ENCODE assay signal across 23 cellular contexts in genomic region chr7:94763268-94763667, GRCh38.
A peak's percentile ranks its signal among the peaks of the same experiment; 100 is the strongest.
DNase-seq lines count a peak whose midpoint lies in the region; ATAC-seq, FAIRE-seq and TF ChIP-seq lines count a peak whose summit lies in the region.
"Had no signal": no experiment of that assay in that cellular context is flagged by ENCODE, and none has a peak within 500 bp of the region (broad histone marks: within the 10 kb centered on the region; RNA-seq: fewer than 3 reads in every experiment).

No MANE protein-coding gene starts in this region.

- no peak overlapping the region for H2AFZ ChIP-seq in GM12878 (ENCODE audit: control insufficient read depth, low read depth, low read length)
- H2AFZ ChIP-seq in mesenchymal stem cell (ENCODE audit: low read depth, low read length) = no peak overlapping the region
- H2AFZ ChIP-seq: GM23248 had no signal

- CTCF ChIA-PET in GM12878 (lab: Yijun Ruan, JAX) = no interaction called here

- no peaks in the 10 kb centered on the region for H4K20me1 ChIP-seq in GM12878 (ENCODE audit: control insufficient read depth, insufficient read depth)

- no peaks in the 10 kb centered on the region for H3K36me3 Mint-ChIP-seq in activated T-helper 17 cell treated with anti-CD3 and anti-CD28 coated beads, Interleukin-2, amount 50 U/mL, for 72 hours (ENCODE audit: low read depth)
- H3K36me3 Mint-ChIP-seq: IgD-negative memory B cell had no signal

- no peak for TF ChIP-seq RAD21 in GM12878 (IDR thresholded peaks at IDR 0.05; ENCODE audit: insufficient read depth, low read depth, low read length)

- H3K4me1 ChIP-seq in GM12878 (ENCODE audit: control insufficient read depth, insufficient read depth, low read length) (no peaks in the 10 kb centered on the region), mesenchymal stem cell (ENCODE audit: control insufficient read depth, insufficient read depth, low read depth, low read length) (no peaks in the 10 kb centered on the region)
- H3K4me1 ChIP-seq: colonic mucosa had no signal

- H3K18ac ChIP-seq in mesenchymal stem cell (ENCODE audit: low read depth in 1 of 2, low read length in 2 of 2) = peak overlapping the region in 1 of 2 experiments; percentile 24

- intact Hi-C loops in GM12878 (cut with micrococcal nuclease; ENCODE audit: unreplicated experiment) = no loop called here

- no peak overlapping the region for H3K23ac ChIP-seq in mesenchymal stem cell (ENCODE audit: low read length in 2 of 2)

- no peak overlapping the region for H3K27ac Mint-ChIP-seq in activated T-helper 17 cell treated with anti-CD3 and anti-CD28 coated beads, Interleukin-2, amount 50 U/mL, for 72 hours
- H3K27ac Mint-ChIP-seq: activated T-helper 2 cell treated with anti-CD3 and anti-CD28 coated beads, Interferon-gamma antibody, Interleukin-2, Interleukin-4, amounts not matched to agents 10 μg/mL and 5 μg/mL and 100 μg/mL, durations not matched to agents 14 hours and 24 hours and 36 hours; IgD-negative memory B cell had no signal

- H3K27me3 ChIP-seq in GM12878 (replicated peaks in 1 of 2; ENCODE audit: control insufficient read depth in 2 of 2, insufficient read depth in 2 of 2, low read length in 1 of 2) = no peaks in the 10 kb centered on the region
- no peaks in the 10 kb centered on the region for H3K27me3 ChIP-seq in mesenchymal stem cell (ENCODE audit: control insufficient read depth in 1 of 2, insufficient read depth in 1 of 2, low read length in 2 of 2)
- H3K27me3 ChIP-seq: colonic mucosa had no signal

- H3K4me3 Mint-ChIP-seq in activated T-helper 17 cell treated with anti-CD3 and anti-CD28 coated beads, Interleukin-2, amount 50 U/mL, for 72 hours = no peak overlapping the region
- H3K4me3 Mint-ChIP-seq: IgD-negative memory B cell had no signal

- no peak overlapping the region for H3K14ac ChIP-seq in mesenchymal stem cell (ENCODE audit: low read length in 2 of 2)

- H2AK5ac ChIP-seq in mesenchymal stem cell (ENCODE audit: low read length, severe bottlenecking) = no peak overlapping the region

- no peak overlapping the region for H2BK12ac ChIP-seq in mesenchymal stem cell (ENCODE audit: low read length in 2 of 2)

- no peaks in the 10 kb centered on the region for H3K79me2 ChIP-seq in GM12878 (ENCODE audit: control insufficient read depth, insufficient read depth, low read length)

- H3K4me3 ChIP-seq in GM12878 = no peak overlapping the region
- H3K4me3 ChIP-seq in mesenchymal stem cell (ENCODE audit: insufficient read depth in 1 of 2, low read depth in 1 of 2, low read length in 2 of 2) = no peak overlapping the region
- H3K4me3 ChIP-seq: colonic mucosa, GM23248 had no signal

- no peak for TF ChIP-seq EP300 in GM12878 (IDR thresholded peaks at IDR 0.05; ENCODE audit: borderline replicate concordance in 1 of 2, control insufficient read depth in 1 of 2, low read depth in 2 of 2, low read length in 2 of 2)

- DNase-seq in Daoy (ENCODE audit: low read depth) (peak; percentile 6), GM12878 (ENCODE audit: low read depth, low spot score) (no peak), mesenchymal stem cell (no peak), HT-29 (ENCODE audit: low spot score) (no peak), HPDE6-E6E7 (ENCODE audit: extremely low spot score) (no peak)
- DNase-seq: activated CD8-positive, alpha-beta memory T cell treated with anti-CD3 and anti-CD28 coated beads for 24 hours; AML-193; aorta; colonic mucosa; GM23248; left colon; MV-4-11; NCI-H2081 treated with DMSO at 0.1 percent for 48 hours; NCI-H748 treated with DMSO at 0.1 percent for 48 hours; stimulated activated naive CD8-positive, alpha-beta T cell treated with anti-CD3 and anti-CD28 coated beads, Interleukin-15, Interleukin-2, amounts not matched to agents 100 U/mL and 50 U/mL, for 24 hours; SW 1271 had no signal

- peaks cover 4% of the 10 kb centered on the region for H3K27me3 Mint-ChIP-seq in activated T-helper 17 cell treated with anti-CD3 and anti-CD28 coated beads, Interleukin-2, amount 50 U/mL, for 72 hours

- no peak for TF ChIP-seq CTCF in GM12878 (IDR thresholded peaks at IDR 0.05 in 2 of 3, conservative IDR thresholded peaks at IDR 0.05 in 1 of 3; ENCODE audit: control insufficient read depth in 2 of 3, extremely low read depth in 1 of 3, insufficient read depth in 1 of 3, low read depth in 3 of 3, low read length in 3 of 3)

- ATAC-seq in HG02759 (IDR thresholded peaks at IDR 0.05; ENCODE audit: unreplicated experiment) (peak; percentile 67), GM12878 (peak; percentile 50; the same call in 2 of the 3 replicates), GM21360 (IDR thresholded peaks at IDR 0.05; ENCODE audit: unreplicated experiment) (no peak)
- no peak for ATAC-seq in activated T-helper 17 cell treated with anti-CD3 and anti-CD28 coated beads, Interleukin-2, amount 50 U/mL, for 72 hours (replicated peaks)
- ATAC-seq: left colon; stimulated activated naive CD8-positive, alpha-beta T cell treated with anti-CD3 and anti-CD28 coated beads, Interleukin-15, Interleukin-2, amounts not matched to agents 100 U/mL and 50 U/mL, for 24 hours had no signal

- no peak overlapping the region for H2BK15ac ChIP-seq in mesenchymal stem cell (ENCODE audit: low read depth, poor library complexity, severe bottlenecking)

- H3K9me3 Mint-ChIP-seq in activated T-helper 17 cell treated with anti-CD3 and anti-CD28 coated beads, Interleukin-2, amount 50 U/mL, for 72 hours = no peaks in the 10 kb centered on the region
- H3K9me3 Mint-ChIP-seq: activated T-helper 2 cell treated with anti-CD3 and anti-CD28 coated beads, Interferon-gamma antibody, Interleukin-2, Interleukin-4, amounts not matched to agents 10 μg/mL and 5 μg/mL and 100 μg/mL, durations not matched to agents 14 hours and 24 hours and 36 hours had no signal

- H4K91ac ChIP-seq in mesenchymal stem cell (ENCODE audit: low read length) = no peak overlapping the region

- H3K36me3 ChIP-seq in GM12878 (ENCODE audit: control insufficient read depth in 2 of 2, insufficient read depth in 2 of 2, low read length in 1 of 2) = no peaks in the 10 kb centered on the region
- no peaks in the 10 kb centered on the region for H3K36me3 ChIP-seq in mesenchymal stem cell (ENCODE audit: control insufficient read depth in 1 of 2, insufficient read depth in 2 of 2, low read depth in 1 of 2, low read length in 2 of 2)
- H3K36me3 ChIP-seq: colonic mucosa had no signal

- in situ Hi-C loops in GM12878 (cut with MboI) = no loop called here

- RAD21 ChIA-PET in GM12878 (lab: Charles Lee; ENCODE audit: unreplicated experiment) = no interaction called here

- H3K4ac ChIP-seq in mesenchymal stem cell (ENCODE audit: low read depth in 1 of 2, low read length in 2 of 2) = no peak overlapping the region

- H3K79me1 ChIP-seq in mesenchymal stem cell (replicated peaks; ENCODE audit: low read length, poor library complexity, severe bottlenecking) = no peaks in the 10 kb centered on the region

- H2BK120ac ChIP-seq in mesenchymal stem cell (ENCODE audit: low read depth, low read length) = no peak overlapping the region

- H3K27ac ChIP-seq in GM12878 (ENCODE audit: control insufficient read depth, insufficient read depth) (no peak overlapping the region), mesenchymal stem cell (ENCODE audit: low read length, poor library complexity, severe bottlenecking) (no peak overlapping the region)
- H3K27ac ChIP-seq: colonic mucosa, epithelial cell of prostate, GM23248, VCaP had no signal

- SMC1A ChIA-PET in GM12878 (lab: Charles Lee; ENCODE audit: uncharacterized antibody, unreplicated experiment) = interaction anchor here (1.2 to 1.4 kb wide), 2 partner anchors 9 to 26 kb away, joined by 3 read pairs; no protein-coding TSS in a partner anchor

- H2BK5ac ChIP-seq in mesenchymal stem cell (ENCODE audit: low read depth, low read length, poor library complexity, severe bottlenecking) = no peak overlapping the region

- H3K9me3 ChIP-seq in GM12878 (replicated peaks; ENCODE audit: control insufficient read depth, insufficient read depth, low read length) (no peaks in the 10 kb centered on the region), mesenchymal stem cell (ENCODE audit: control insufficient read depth, low read length) (peaks cover 3% of the 10 kb centered on the region)
- H3K9me3 ChIP-seq: colonic mucosa had no signal

- H4K8ac ChIP-seq in mesenchymal stem cell (ENCODE audit: low read length) = no peak overlapping the region

- H3K9ac ChIP-seq in GM12878 (ENCODE audit: control insufficient read depth, insufficient read depth, low read length) (no peak overlapping the region), mesenchymal stem cell (ENCODE audit: low read length) (peak overlapping the region; percentile 3)
- H3K9ac ChIP-seq: GM23248 had no signal

- POLR2A ChIA-PET in GM12878 (lab: Charles Lee) = no interaction called here

- no peak for TF ChIP-seq POLR2A in GM12878 (IDR thresholded peaks at IDR 0.05; ENCODE audit: low read depth, low read length)

- BruUV-seq in GM12878 (replicated peaks; lab: Mats Ljungman, UMichigan) = no TSS peak

- 9% methylated on average over 3 of the region's 3 CpGs for WGBS in GM12878 (ENCODE audit: insufficient coverage, insufficient replicate concordance, low lambda C conversion rate, missing lambda C conversion rate)
- WGBS in mesenchymal stem cell = 0% methylated on average over 2 of the region's 3 CpGs

- FAIRE-seq in GM12878 (lab: Jason Lieb, UNC) = no peak

- H3K4me2 ChIP-seq in GM12878 (ENCODE audit: control insufficient read depth, insufficient read depth) (no peak overlapping the region), mesenchymal stem cell (ENCODE audit: low read length, poor library complexity, severe bottlenecking) (no peak overlapping the region)

- H3K4me1 Mint-ChIP-seq in activated T-helper 17 cell treated with anti-CD3 and anti-CD28 coated beads, Interleukin-2, amount 50 U/mL, for 72 hours = no peaks in the 10 kb centered on the region

TF ChIP-seq in GM12878, 131 proteins besides CTCF, POLR2A, EP300 and RAD21:
- TF ChIP-seq ETV6 (conservative IDR thresholded peaks at IDR 0.05 in 1 of 2, IDR thresholded peaks at IDR 0.05 in 1 of 2; ENCODE audit: borderline replicate concordance in 1 of 2, low read depth in 1 of 2) (0 out of 4 replicates have a peak, but pooled peaks of 1 of the 2 experiments have one; percentile 22), DPF2 (IDR thresholded peaks at IDR 0.05) (no peak), GABPA (IDR thresholded peaks at IDR 0.05; ENCODE audit: low read depth) (peak; percentile 54)

Comparison
In these comparisons a context has a peak if more than half of its experiments do, and no peak if none do; other contexts are left out.
1. ATAC-seq: peak in HG02759 (single experiment) and GM12878 (single experiment); none in GM21360 (single experiment) and activated T-helper 17 cell treated with anti-CD3 and anti-CD28 coated beads, Interleukin-2, amount 50 U/mL, for 72 hours (single experiment).